ENCODE assay signal across 27 cellular contexts in the genomic region with DNA sequence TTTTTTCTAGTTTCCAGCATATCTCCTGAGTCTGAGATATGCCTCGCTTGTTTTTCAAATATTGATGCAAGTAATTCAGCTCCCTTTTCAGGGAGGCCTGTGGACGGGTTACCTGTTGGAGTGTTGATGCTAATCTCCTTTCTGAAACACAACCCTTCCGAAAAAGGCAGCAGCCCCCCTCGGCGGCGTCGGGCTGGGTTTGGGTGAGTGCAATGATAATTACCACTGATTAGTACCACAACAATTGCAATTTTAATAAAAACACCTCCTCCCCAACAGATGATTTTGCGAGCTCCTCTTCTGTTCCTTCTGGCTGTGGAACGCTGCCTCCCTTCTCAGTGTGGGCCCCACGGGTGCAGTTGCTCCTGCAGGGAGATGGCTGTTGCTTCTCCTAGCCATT.
"Had no signal": no experiment of that assay in that cellular context is flagged by ENCODE, and none has a peak within 500 bp of the region (broad histone marks: within the 10 kb centered on the region; RNA-seq: fewer than 3 reads in every experiment).

No MANE protein-coding gene starts in this region.

- H3K27ac Mint-ChIP-seq: effector memory CD8-positive, alpha-beta T cell; naive thymus-derived CD4-positive, alpha-beta T cell; nephron; stimulated activated effector memory CD8-positive, alpha-beta T cell treated with anti-CD3 and anti-CD28 coated beads, Interleukin-12 subunit alpha, Interleukin-12 subunit beta, amount 100 ng/mL, for 72 hours had no signal

- H3K36me3 ChIP-seq: colonic mucosa, gastrocnemius medialis, ovary, tibial artery, upper lobe of left lung, uterus had no signal

- H3K9me3 Mint-ChIP-seq: central memory CD8-positive, alpha-beta T cell had no signal

- H3K4me1 Mint-ChIP-seq: central memory CD8-positive, alpha-beta T cell; nephron; stimulated activated effector memory CD8-positive, alpha-beta T cell treated with anti-CD3 and anti-CD28 coated beads, Interleukin-12 subunit alpha, Interleukin-12 subunit beta, amount 100 ng/mL, for 72 hours had no signal

- H3K27me3 ChIP-seq: colonic mucosa, gastrocnemius medialis, ovary, testis, tibial artery, upper lobe of left lung, uterus had no signal

- DNase-seq: colonic mucosa; dermis blood vessel endothelial cell; effector memory CD8-positive, alpha-beta T cell; erythroblast; gastrocnemius medialis; mesenchymal stem cell; midbrain; naive thymus-derived CD4-positive, alpha-beta T cell; nucleus accumbens; ovary; stimulated activated CD4-positive, alpha-beta T cell treated with anti-CD3 and anti-CD28 coated beads, Interleukin-12 subunit alpha, Interleukin-12 subunit beta, amount 100 ng/mL, for 4 hours; stimulated activated CD4-positive, alpha-beta T cell treated with anti-CD3 and anti-CD28 coated beads, Interleukin-1b, Interleukin-23, amount 100 ng/mL, for 48 hours; stimulated activated CD4-positive, alpha-beta T cell treated with anti-CD3 and anti-CD28 coated beads, Interleukin-4, amount 100 ng/mL, for 24 hours; stimulated activated naive CD4-positive, alpha-beta T cell treated with Interleukin-2 at 50 U/mL for 16 hours; substantia nigra; testis; upper lobe of left lung; uterus had no signal

- H3K27me3 Mint-ChIP-seq: central memory CD8-positive, alpha-beta T cell had no signal

- H3K36me3 Mint-ChIP-seq: stimulated activated effector memory CD8-positive, alpha-beta T cell treated with anti-CD3 and anti-CD28 coated beads, Interleukin-12 subunit alpha, Interleukin-12 subunit beta, amount 100 ng/mL, for 72 hours had no signal

- H3K4me3 ChIP-seq: colonic mucosa, gastrocnemius medialis, ovary, smooth muscle cell, testis, tibial artery, upper lobe of left lung, uterus had no signal

- H3K9me3 ChIP-seq: colonic mucosa, gastrocnemius medialis, ovary, testis had no signal

- ATAC-seq: effector memory CD8-positive, alpha-beta T cell; gastrocnemius medialis; left lobe of liver; naive thymus-derived CD4-positive, alpha-beta T cell; sciatic nerve; stimulated activated effector memory CD8-positive, alpha-beta T cell treated with anti-CD3 and anti-CD28 coated beads, Interleukin-12 subunit alpha, Interleukin-12 subunit beta, amount 100 ng/mL, for 72 hours had no signal

- H3K4me1 ChIP-seq: colonic mucosa, gastrocnemius medialis, testis, tibial artery, upper lobe of left lung, uterus had no signal

- FAIRE-seq: endometrium, keratinocyte had no signal

- H3K4me3 Mint-ChIP-seq: central memory CD8-positive, alpha-beta T cell; effector memory CD8-positive, alpha-beta T cell; naive thymus-derived CD4-positive, alpha-beta T cell; nephron; stimulated activated effector memory CD8-positive, alpha-beta T cell treated with anti-CD3 and anti-CD28 coated beads, Interleukin-12 subunit alpha, Interleukin-12 subunit beta, amount 100 ng/mL, for 72 hours had no signal
